In the genomic region with DNA sequence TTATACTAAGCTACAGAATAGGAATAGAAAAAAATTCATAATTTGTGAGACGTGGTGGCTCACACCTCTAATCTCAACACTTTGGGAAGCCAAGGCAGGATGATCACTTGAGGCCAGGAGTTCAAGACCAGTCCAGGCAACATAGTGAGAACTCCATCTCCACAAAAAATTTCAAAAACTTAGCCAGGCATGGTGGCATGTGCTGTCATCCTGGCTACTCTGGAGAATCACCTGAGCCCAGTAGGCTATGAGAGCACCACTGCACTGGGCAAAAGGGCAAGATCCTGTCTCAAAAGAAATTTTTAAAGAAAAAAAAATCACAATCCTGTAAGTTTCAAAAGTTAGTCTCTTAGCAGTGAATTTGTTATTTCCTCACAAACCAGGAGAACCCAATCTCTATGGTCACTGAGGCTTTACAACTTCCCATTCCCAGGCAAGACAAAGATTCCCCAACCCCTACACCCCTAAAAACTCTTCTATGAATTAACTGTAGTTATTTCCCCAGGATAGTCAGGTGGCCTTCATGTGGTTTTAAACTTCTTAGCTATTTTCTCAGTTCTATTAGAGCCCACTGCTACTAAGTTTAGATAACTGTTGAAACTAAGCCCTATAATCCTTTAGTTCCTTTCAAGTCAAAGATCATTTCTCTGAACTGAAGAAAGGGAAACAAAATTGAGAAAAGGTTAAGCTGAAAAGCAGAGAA, we compare ENCODE assay signal across 17 cellular contexts.
DNase-seq lines count a peak whose midpoint lies in the region; ATAC-seq and TF ChIP-seq lines count a peak whose summit lies in the region.
"Had no signal": no experiment of that assay in that cellular context is flagged by ENCODE, and none has a peak within 500 bp of the region (broad histone marks: within the 10 kb centered on the region; RNA-seq: fewer than 3 reads in every experiment).

No MANE protein-coding gene starts in this region.

- peaks cover 0 to 53% (median 25%) of the 10 kb centered on the region in 6 donors for H3K4me1 ChIP-seq in spleen

- no peak for ATAC-seq in activated naive CD4-positive, alpha-beta T cell treated with anti-CD3 and anti-CD28 coated beads, Interleukin-2, amount 50 U/mL, for 72 hours
- ATAC-seq: activated T-helper 17 cell treated with anti-CD3 and anti-CD28 coated beads, Interleukin-2, amount 50 U/mL, for 72 hours had no signal

- no peaks in the 10 kb centered on the region for H3K9me3 ChIP-seq in spleen
- H3K9me3 ChIP-seq: psoas muscle, testis had no signal

- H3K9me3 Mint-ChIP-seq in activated naive CD4-positive, alpha-beta T cell treated with anti-CD3 and anti-CD28 coated beads, Interleukin-2, amount 50 U/mL, for 72 hours, result no peaks in the 10 kb centered on the region
- H3K9me3 Mint-ChIP-seq: activated T-helper 17 cell treated with anti-CD3 and anti-CD28 coated beads, Interleukin-2, amount 50 U/mL, for 72 hours had no signal

- H3K27me3 ChIP-seq in dorsolateral prefrontal cortex (no peaks in the 10 kb centered on the region), spleen (replicated peaks in 1 of 7) (no peaks in the 10 kb centered on the region)
- H3K27me3 ChIP-seq: testis had no signal

- TF ChIP-seq CTCF in GM20000 (IDR thresholded peaks at IDR 0.05; ENCODE audit: extremely low read depth, missing control alignments) (no peak), dorsolateral prefrontal cortex (IDR thresholded peaks at IDR 0.05 in 54 of 56, conservative IDR thresholded peaks at IDR 0.05 in 2 of 56; ENCODE audit: low read depth in 1 of 56, partially characterized antibody in 56 of 56) (no peak), spleen (IDR thresholded peaks at IDR 0.05 in 8 of 11, conservative IDR thresholded peaks at IDR 0.05 in 3 of 11) (no peak)

- H3K36me3 Mint-ChIP-seq in activated naive CD4-positive, alpha-beta T cell treated with anti-CD3 and anti-CD28 coated beads, Interleukin-2, amount 50 U/mL, for 72 hours, result peaks cover 9 to 42% of the 10 kb centered on the region in 2 donors

- peaks cover 0 to 28% (median 0%) of the 10 kb centered on the region in 6 donors for H3K36me3 ChIP-seq in spleen

- 84 to 95% (median 94%) methylated on average over 1 of the region's 1 CpG for WGBS in spleen, 5 donors

- H3K27ac Mint-ChIP-seq in activated naive CD4-positive, alpha-beta T cell treated with anti-CD3 and anti-CD28 coated beads, Interleukin-2, amount 50 U/mL, for 72 hours, result no peak overlapping the region
- H3K27ac Mint-ChIP-seq: activated T-helper 17 cell treated with anti-CD3 and anti-CD28 coated beads, Interleukin-2, amount 50 U/mL, for 72 hours had no signal

- H3K4me3 ChIP-seq in dorsolateral prefrontal cortex (no peak overlapping the region), spleen (no peak overlapping the region)
- H3K4me3 ChIP-seq: psoas muscle, SK-N-MC, testis had no signal

- DNase-seq in GM20000 (ENCODE audit: low spot score), result peak; percentile 15
- DNase-seq in MV-4-11 (lab: John Stamatoyannopoulos, UW), result peak; percentile 97
- no peak for DNase-seq in dorsolateral prefrontal cortex
- no peak for DNase-seq in spleen
- no peak for DNase-seq in activated naive CD4-positive, alpha-beta T cell treated with anti-CD3 and anti-CD28 coated beads, Interleukin-2, amount 50 U/mL, for 72 hours (ENCODE audit: low spot score in 2 of 2)
- no peak for DNase-seq in GOT3 (lab: John Stamatoyannopoulos, UW)
- DNase-seq: AML-193; H7; kidney glomerular epithelial cell; NCI-H187 treated with DMSO at 0.1 percent for 48 hours; NK-92 treated with Interleukin-12 subunit alpha and Interleukin-12 subunit beta, amount 100 ng/mL, for 24 hours; psoas muscle; stimulated activated CD4-positive, alpha-beta T cell treated with anti-CD3 and anti-CD28 coated beads, Interleukin-12 subunit alpha, Interleukin-12 subunit beta, amount 100 ng/mL, for 4 hours; testis had no signal

- intact Hi-C loops in dorsolateral prefrontal cortex (cut with DNase I), result loop anchor here (2.0 to 10.0 kb wide), 3 partner anchors 54 to 83 kb away; a partner anchor contains a TSS
- intact Hi-C loops in spleen (cut with DNase I; ENCODE audit: low total_unique reads), result no loop called here

- H3K27ac ChIP-seq in dorsolateral prefrontal cortex, result peak overlapping the region in 53 of 59 donors; percentile 5 to 97 (median 89)
- peak overlapping the region; percentile 90 for H3K27ac ChIP-seq in temporal lobe (ENCODE audit: low read depth, low read length)
- H3K27ac ChIP-seq in spleen, result peak overlapping the region in 3 of 8 donors; percentile 39 to 41 (median 40)
- H3K27ac ChIP-seq: psoas muscle, SK-N-MC, testis had no signal

- no peak for TF ChIP-seq POLR2A in spleen (IDR thresholded peaks at IDR 0.05)

Comparison
In these comparisons a context has a peak if more than half of its experiments do, and no peak if none do; other contexts are left out.
1. DNase-seq: peak in GM20000 (single experiment) and MV-4-11 (single experiment); none in dorsolateral prefrontal cortex (0 of 10), spleen (single experiment), activated naive CD4-positive, alpha-beta T cell treated with anti-CD3 and anti-CD28 coated beads, Interleukin-2, amount 50 U/mL, for 72 hours (0 of 2) and GOT3 (single experiment).